ENCODE assay signal across 27 cellular contexts in genomic region chr22:28931844-28932561, GRCh38. TPM values are rescaled to one million over a fixed set of nuclear protein-coding genes. Genes with fewer than 3 reads are reported as not detected.
DNase-seq lines count a peak whose midpoint lies in the region; ATAC-seq and TF ChIP-seq lines count a peak whose summit lies in the region.
"Had no signal": no experiment of that assay in that cellular context is flagged by ENCODE, and none has a peak within 500 bp of the region (broad histone marks: within the 10 kb centered on the region; RNA-seq: fewer than 3 reads in every experiment).

No MANE protein-coding gene starts in this region.

- no peaks in the 10 kb centered on the region for H3K27me3 Mint-ChIP-seq in mesothelial cell of epicardium (ENCODE audit: low read depth)

- H3K27me3 ChIP-seq in lower lobe of right lung (ENCODE audit: low read depth) = no peaks in the 10 kb centered on the region
- H3K27me3 ChIP-seq: adrenal gland, left lung, MG63, tibial nerve had no signal

- H3K4me1 ChIP-seq in lower lobe of right lung = peaks cover 36% of the 10 kb centered on the region

- no peaks in the 10 kb centered on the region for H3K9me3 Mint-ChIP-seq in activated naive CD4-positive, alpha-beta T cell treated with anti-CD3 and anti-CD28 coated beads, Interleukin-2, amount 50 U/mL, for 72 hours
- H3K9me3 Mint-ChIP-seq in mesothelial cell of epicardium = no peaks in the 10 kb centered on the region
- H3K9me3 Mint-ChIP-seq: activated CD4-positive, alpha-beta memory T cell treated with anti-CD3 and anti-CD28 coated beads for 36 hours; WTC11 had no signal

- no peaks in the 10 kb centered on the region for H3K36me3 ChIP-seq in lower lobe of right lung
- H3K36me3 ChIP-seq: adrenal gland, left lung, MG63, tibial nerve had no signal

- intact Hi-C loops in lower lobe of right lung (cut with DNase I) = no loop called here

- DNase-seq in activated naive CD4-positive, alpha-beta T cell treated with anti-CD3 and anti-CD28 coated beads, Interleukin-2, amount 50 U/mL, for 72 hours (ENCODE audit: low spot score in 2 of 2) = no peak
- DNase-seq in activated naive CD4-positive, alpha-beta T cell (lab: John Stamatoyannopoulos, UW) = no peak
- DNase-seq in epithelial cell of proximal tubule (ENCODE audit: low read depth) (peak; percentile 45), mesothelial cell of epicardium (ENCODE audit: low spot score in 2 of 2, unreplicated experiment in 2 of 2) (no peak), lower lobe of right lung (no peak), SW480 (ENCODE audit: low spot score) (no peak)
- DNase-seq in stimulated activated CD4-positive, alpha-beta T cell treated with anti-CD3 and anti-CD28 coated beads, Interleukin-15, amount 100 ng/mL, for 24 hours = no peak
- DNase-seq: activated CD4-positive, alpha-beta memory T cell treated with anti-CD3 and anti-CD28 coated beads for 36 hours; activated gamma-delta T cell; activated T-cell treated with anti-CD3 and anti-CD28 coated beads for 4 hours; adrenal gland; COR-L47; EL; H7; left lung; MG63; NCI-H1436 treated with DMSO at 0.1 percent for 48 hours; RPMI8226; stimulated activated naive CD4-positive, alpha-beta T cell treated with Interleukin-2 at 50 U/mL for 16 hours had no signal

- H3K9me3 ChIP-seq in lower lobe of right lung = no peaks in the 10 kb centered on the region
- H3K9me3 ChIP-seq: adrenal gland, left lung, MG63, tibial nerve had no signal

- TF ChIP-seq CTCF in epithelial cell of proximal tubule (conservative IDR thresholded peaks at IDR 0.05; ENCODE audit: low read depth, low read length) (no peak), mesothelial cell of epicardium (IDR thresholded peaks at IDR 0.05; ENCODE audit: unreplicated experiment) (no peak), lower lobe of right lung (IDR thresholded peaks at IDR 0.05) (no peak)

- peaks cover 67% of the 10 kb centered on the region for H3K4me1 Mint-ChIP-seq in mesothelial cell of epicardium

- ATAC-seq in activated naive CD4-positive, alpha-beta T cell treated with anti-CD3 and anti-CD28 coated beads, Interleukin-2, amount 50 U/mL, for 72 hours = peak; percentile 26 to 35
- ATAC-seq in HG03045 (IDR thresholded peaks at IDR 0.05; ENCODE audit: unreplicated experiment) (no peak), lower lobe of right lung (no peak)
- ATAC-seq: K562, left lung, WTC11 had no signal

- no peak overlapping the region for H3K27ac Mint-ChIP-seq in activated naive CD4-positive, alpha-beta T cell treated with anti-CD3 and anti-CD28 coated beads, Interleukin-2, amount 50 U/mL, for 72 hours
- H3K27ac Mint-ChIP-seq in mesothelial cell of epicardium = peak overlapping the region; percentile 60
- H3K27ac Mint-ChIP-seq: activated CD4-positive, alpha-beta memory T cell treated with anti-CD3 and anti-CD28 coated beads for 36 hours; B cell; progenitor cell of endocrine pancreas; WTC11 had no signal

- H3K4me3 ChIP-seq in epithelial cell of proximal tubule (ENCODE audit: low read depth, low read length) (no peak overlapping the region), lower lobe of right lung (no peak overlapping the region)
- H3K4me3 ChIP-seq: adrenal gland, coronary artery, K562, left lung, MG63, SK-N-MC, tibial nerve had no signal

- no peak overlapping the region for H3K4me3 Mint-ChIP-seq in mesothelial cell of epicardium
- H3K4me3 Mint-ChIP-seq: activated CD4-positive, alpha-beta memory T cell treated with anti-CD3 and anti-CD28 coated beads for 36 hours; B cell; WTC11 had no signal

- H3K27ac ChIP-seq in lower lobe of right lung = no peak overlapping the region
- H3K27ac ChIP-seq: adrenal gland, coronary artery, left lung, SK-N-MC, tibial nerve had no signal

- H3K36me3 Mint-ChIP-seq in activated naive CD4-positive, alpha-beta T cell treated with anti-CD3 and anti-CD28 coated beads, Interleukin-2, amount 50 U/mL, for 72 hours = peaks cover 0 to 6% of the 10 kb centered on the region in 2 donors
- H3K36me3 Mint-ChIP-seq in mesothelial cell of epicardium = no peaks in the 10 kb centered on the region
- H3K36me3 Mint-ChIP-seq: activated CD4-positive, alpha-beta memory T cell treated with anti-CD3 and anti-CD28 coated beads for 36 hours; WTC11 had no signal

RNA-seq across cellular contexts. Expression of gene ZNRF3, which starts 48.6 kb away (rescaled TPM):
- 1 to 10 TPM in 1 of 2 donors, under 1 TPM in 1; 0.66 to 1.7 TPM for total RNA-seq in activated naive CD4-positive, alpha-beta T cell treated with anti-CD3 and anti-CD28 coated beads, Interleukin-2, amount 50 U/mL, for 72 hours
- total RNA-seq in epithelial cell of proximal tubule (12.2 and 15.6 TPM in 2 replicates), mesothelial cell of epicardium (35.9 to 37.3 TPM (median 36.4 TPM) in 3 replicates), lower lobe of right lung (11.3 TPM)

Comparison
In these comparisons a context has a peak if more than half of its experiments do, and no peak if none do; other contexts are left out.
1. ATAC-seq: peak in activated naive CD4-positive, alpha-beta T cell treated with anti-CD3 and anti-CD28 coated beads, Interleukin-2, amount 50 U/mL, for 72 hours (2 of 2); none in HG03045 (single experiment) and lower lobe of right lung (0 of 2).